ENCODE assay signal across 33 cellular contexts in the genomic region with DNA sequence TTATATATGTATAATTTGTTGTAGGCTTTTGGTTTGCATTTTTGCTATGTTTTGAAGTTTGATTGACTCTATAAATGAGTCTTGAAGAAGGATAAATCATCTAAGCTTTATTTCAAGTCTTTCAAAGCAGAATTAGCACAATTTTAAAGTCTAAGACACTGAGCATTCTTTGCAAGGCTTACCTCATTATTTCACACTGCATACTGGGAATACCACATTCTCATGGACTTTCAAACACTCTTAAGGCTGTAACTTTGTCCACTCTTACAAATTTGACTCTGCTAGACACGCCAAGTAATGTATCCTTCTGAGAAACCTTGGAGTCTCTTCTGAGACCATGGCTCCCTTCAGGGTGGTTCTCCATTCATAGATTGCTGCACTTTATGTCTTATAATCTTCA.
"Had no signal": no experiment of that assay in that cellular context is flagged by ENCODE, and none has a peak within 500 bp of the region (broad histone marks: within the 10 kb centered on the region; RNA-seq: fewer than 3 reads in every experiment).

No MANE protein-coding gene starts in this region.

- DNase-seq: activated B cell treated with CpG ODN at 0.5 μM for 24 hours; activated CD4-positive, alpha-beta memory T cell treated with anti-CD3 and anti-CD28 coated beads for 36 hours; activated CD4-positive, alpha-beta T cell treated with anti-CD3 and anti-CD28 coated beads for 4 hours; activated CD4-positive, alpha-beta T cell treated with anti-CD3 and anti-CD28 coated beads, Interleukin-2, amount 10 ng/mL, durations not matched to agents 24 days and 14 days; activated CD4-positive, alpha-beta T cell treated with anti-CD3 and anti-CD28 coated beads, Interleukin-2, amount 50 U/mL, for 1 hour; activated CD4-positive, alpha-beta T cell treated with anti-CD3 and anti-CD28 coated beads, Interleukin-2, amount 50 U/mL, for 4 hours; activated CD4-positive, CD25-positive, alpha-beta regulatory T cell treated with anti-CD3 and anti-CD28 coated beads, Interleukin-2, amount 50 U/mL, for 72 hours; activated CD8-positive, alpha-beta memory T cell treated with anti-CD3 and anti-CD28 coated beads, Interleukin-2, amount 50 U/mL, for 4 hours; activated CD8-positive, alpha-beta T cell treated with anti-CD3 and anti-CD28 coated beads for 36 hours; activated effector memory CD4-positive, alpha-beta T cell treated with Interleukin-2 at 50 U/mL for 16 hours; activated gamma-delta T cell; activated naive CD4-positive, alpha-beta T cell treated with anti-CD3 and anti-CD28 coated beads, Interleukin-2, amount 10 ng/mL, durations not matched to agents 7 days and 5 days; activated naive CD4-positive, alpha-beta T cell treated with Interleukin-2 at 50 U/mL for 16 hours; activated naive CD8-positive, alpha-beta T cell treated with anti-CD3 and anti-CD28 coated beads, Interleukin-2, amount 10 ng/mL, durations not matched to agents 7 days and 5 days; activated naive CD8-positive, alpha-beta T cell treated with anti-CD3 and anti-CD28 coated beads, Interleukin-2, amount 50 U/mL, for 24 hours; activated T-cell treated with anti-CD3 and anti-CD28 coated beads for 4 hours; activated T-cell treated with anti-CD3 and anti-CD28 coated beads, Interleukin-2, amount 50 U/mL, for 1 hour; activated T-cell treated with anti-CD3 and anti-CD28 coated beads, Interleukin-2, amount 50 U/mL, for 48 hours; amygdala; anterior cingulate cortex; body of pancreas; brain microvascular endothelial cell; central memory CD4-positive, alpha-beta T cell; T-helper 2 cell; T-helper 9 cell had no signal

- H3K9me3 ChIP-seq: ascending aorta, body of pancreas, breast epithelium had no signal

- H3K36me3 Mint-ChIP-seq: activated CD4-positive, alpha-beta memory T cell treated with anti-CD3 and anti-CD28 coated beads for 36 hours; activated naive CD4-positive, alpha-beta T cell treated with anti-CD3 and anti-CD28 coated beads, Interleukin-2, amount 10 ng/mL, durations not matched to agents 7 days and 5 days; activated naive CD4-positive, alpha-beta T cell treated with anti-CD3 and anti-CD28 coated beads, Interleukin-2, amount 50 U/mL, for 24 hours; activated naive CD8-positive, alpha-beta T cell; activated naive CD8-positive, alpha-beta T cell treated with anti-CD3 and anti-CD28 coated beads, Interleukin-2, amount 10 ng/mL, durations not matched to agents 7 days and 5 days had no signal

- H3K27me3 ChIP-seq: ascending aorta, body of pancreas, brain microvascular endothelial cell, breast epithelium had no signal

- H3K27ac ChIP-seq: ascending aorta, body of pancreas, brain microvascular endothelial cell, breast epithelium, VCaP had no signal

- H3K4me1 ChIP-seq: ascending aorta, body of pancreas, breast epithelium had no signal

- H3K36me3 ChIP-seq: ascending aorta, brain microvascular endothelial cell, breast epithelium had no signal

- H3K4me3 Mint-ChIP-seq: activated B cell treated with CpG ODN at 0.5 μM for 24 hours; activated CD4-positive, alpha-beta memory T cell treated with anti-CD3 and anti-CD28 coated beads for 36 hours; activated CD4-positive, alpha-beta T cell treated with anti-CD3 and anti-CD28 coated beads, Interleukin-2, amount 10 ng/mL, durations not matched to agents 24 days and 14 days; activated CD8-positive, alpha-beta T cell treated with anti-CD3 and anti-CD28 coated beads for 36 hours; activated naive CD4-positive, alpha-beta T cell treated with anti-CD3 and anti-CD28 coated beads, Interleukin-2, amount 10 ng/mL, durations not matched to agents 7 days and 5 days; activated naive CD4-positive, alpha-beta T cell treated with anti-CD3 and anti-CD28 coated beads, Interleukin-2, amount 50 U/mL, for 24 hours; activated naive CD8-positive, alpha-beta T cell; activated naive CD8-positive, alpha-beta T cell treated with anti-CD3 and anti-CD28 coated beads, Interleukin-2, amount 10 ng/mL, durations not matched to agents 7 days and 5 days; activated naive CD8-positive, alpha-beta T cell treated with anti-CD3 and anti-CD28 coated beads, Interleukin-2, amount 50 U/mL, for 24 hours; T-helper 1 cell treated with Interleukin-12 subunit alpha and Interleukin-12 subunit beta and Interleukin-4 antibody, amounts not matched to agents 30 μg/mL and 1 μg/mL, for 36 hours; T-helper 2 cell treated with Interferon-gamma antibody and Interleukin-4, amounts not matched to agents 5 μg/mL and 100 μg/mL, for 36 hours had no signal

- H3K4me1 Mint-ChIP-seq: activated B cell treated with CpG ODN at 0.5 μM for 24 hours; activated CD4-positive, alpha-beta T cell treated with anti-CD3 and anti-CD28 coated beads, Interleukin-2, amount 10 ng/mL, durations not matched to agents 24 days and 14 days; activated naive CD4-positive, alpha-beta T cell treated with anti-CD3 and anti-CD28 coated beads, Interleukin-2, amount 10 ng/mL, durations not matched to agents 7 days and 5 days; activated naive CD4-positive, alpha-beta T cell treated with anti-CD3 and anti-CD28 coated beads, Interleukin-2, amount 50 U/mL, for 24 hours; activated naive CD8-positive, alpha-beta T cell treated with anti-CD3 and anti-CD28 coated beads, Interleukin-2, amount 10 ng/mL, durations not matched to agents 7 days and 5 days; activated naive CD8-positive, alpha-beta T cell treated with anti-CD3 and anti-CD28 coated beads, Interleukin-2, amount 50 U/mL, for 24 hours had no signal

- H3K9me3 Mint-ChIP-seq: activated B cell treated with CpG ODN at 0.5 μM for 24 hours; activated CD4-positive, alpha-beta memory T cell treated with anti-CD3 and anti-CD28 coated beads for 36 hours; activated CD4-positive, alpha-beta T cell treated with anti-CD3 and anti-CD28 coated beads, Interleukin-2, amount 10 ng/mL, durations not matched to agents 24 days and 14 days; activated naive CD4-positive, alpha-beta T cell treated with anti-CD3 and anti-CD28 coated beads, Interleukin-2, amount 10 ng/mL, durations not matched to agents 7 days and 5 days; activated naive CD4-positive, alpha-beta T cell treated with anti-CD3 and anti-CD28 coated beads, Interleukin-2, amount 50 U/mL, for 24 hours; activated T-helper 2 cell treated with anti-CD3 and anti-CD28 coated beads, Interferon-gamma antibody, Interleukin-2, Interleukin-4, amounts not matched to agents 10 μg/mL and 5 μg/mL and 100 μg/mL, durations not matched to agents 14 hours and 24 hours and 36 hours; T-helper 1 cell treated with Interleukin-12 subunit alpha and Interleukin-12 subunit beta and Interleukin-4 antibody, amounts not matched to agents 30 μg/mL and 1 μg/mL, for 36 hours; T-helper 2 cell treated with Interferon-gamma antibody and Interleukin-4, amounts not matched to agents 5 μg/mL and 100 μg/mL, for 36 hours had no signal

- H3K27ac Mint-ChIP-seq: activated B cell treated with CpG ODN at 0.5 μM for 24 hours; activated CD4-positive, alpha-beta memory T cell treated with anti-CD3 and anti-CD28 coated beads for 36 hours; activated CD4-positive, alpha-beta T cell treated with anti-CD3 and anti-CD28 coated beads, Interleukin-2, amount 10 ng/mL, durations not matched to agents 24 days and 14 days; activated CD8-positive, alpha-beta T cell treated with anti-CD3 and anti-CD28 coated beads for 36 hours; activated naive CD4-positive, alpha-beta T cell treated with anti-CD3 and anti-CD28 coated beads, Interleukin-2, amount 10 ng/mL, durations not matched to agents 7 days and 5 days; activated naive CD8-positive, alpha-beta T cell; activated naive CD8-positive, alpha-beta T cell treated with anti-CD3 and anti-CD28 coated beads, Interleukin-2, amount 10 ng/mL, durations not matched to agents 7 days and 5 days; activated naive CD8-positive, alpha-beta T cell treated with anti-CD3 and anti-CD28 coated beads, Interleukin-2, amount 50 U/mL, for 24 hours; activated T-helper 2 cell treated with anti-CD3 and anti-CD28 coated beads, Interferon-gamma antibody, Interleukin-2, Interleukin-4, amounts not matched to agents 10 μg/mL and 5 μg/mL and 100 μg/mL, durations not matched to agents 14 hours and 24 hours and 36 hours; T-helper 1 cell treated with Interleukin-12 subunit alpha and Interleukin-12 subunit beta and Interleukin-4 antibody, amounts not matched to agents 30 μg/mL and 1 μg/mL, for 36 hours; T-helper 2 cell treated with Interferon-gamma antibody and Interleukin-4, amounts not matched to agents 5 μg/mL and 100 μg/mL, for 36 hours had no signal

- H3K4me3 ChIP-seq: ascending aorta, body of pancreas, breast epithelium had no signal

- H3K27me3 Mint-ChIP-seq: activated B cell treated with CpG ODN at 0.5 μM for 24 hours; activated CD4-positive, alpha-beta memory T cell treated with anti-CD3 and anti-CD28 coated beads for 36 hours; activated CD4-positive, alpha-beta T cell treated with anti-CD3 and anti-CD28 coated beads, Interleukin-2, amount 10 ng/mL, durations not matched to agents 24 days and 14 days; activated CD8-positive, alpha-beta T cell treated with anti-CD3 and anti-CD28 coated beads for 36 hours; activated naive CD4-positive, alpha-beta T cell treated with anti-CD3 and anti-CD28 coated beads, Interleukin-2, amount 10 ng/mL, durations not matched to agents 7 days and 5 days; activated naive CD4-positive, alpha-beta T cell treated with anti-CD3 and anti-CD28 coated beads, Interleukin-2, amount 50 U/mL, for 24 hours; activated naive CD8-positive, alpha-beta T cell; activated naive CD8-positive, alpha-beta T cell treated with anti-CD3 and anti-CD28 coated beads, Interleukin-2, amount 10 ng/mL, durations not matched to agents 7 days and 5 days; activated naive CD8-positive, alpha-beta T cell treated with anti-CD3 and anti-CD28 coated beads, Interleukin-2, amount 50 U/mL, for 24 hours had no signal
